10 cellular contexts compared by ENCODE assay signal in genomic region chr11:46513934-46514342, GRCh38.
A peak's percentile ranks its signal among the peaks of the same experiment; 100 is the strongest.
DNase-seq lines count a peak whose midpoint lies in the region; ATAC-seq lines count a peak whose summit lies in the region.
"Had no signal": no experiment of that assay in that cellular context is flagged by ENCODE, and none has a peak within 500 bp of the region (broad histone marks: within the 10 kb centered on the region; RNA-seq: fewer than 3 reads in every experiment).

No MANE protein-coding gene starts in this region.

- H3K27ac ChIP-seq in SK-N-MC, result peak overlapping the region; percentile 60; the same call in 1 of the 2 replicates
- H3K27ac ChIP-seq: 22Rv1 had no signal

- peak; percentile 5 for DNase-seq in DMS53 (lab: John Stamatoyannopoulos, UW)
- no peak for DNase-seq in DMS53 treated with DMSO at 0.1 percent for 48 hours (lab: John Stamatoyannopoulos, UW; ENCODE audit: unreplicated experiment)
- DNase-seq in SK-N-MC (ENCODE audit: low read depth, low spot score), result no peak
- peak; percentile 50 for DNase-seq in Right ventricle myocardium superior
- DNase-seq in sciatic nerve (ENCODE audit: low spot score), result peak; percentile 63
- no peak for DNase-seq in GM19240 (ENCODE audit: insufficient read length, low spot score)
- DNase-seq in NCI-H128 (lab: John Stamatoyannopoulos, UW; ENCODE audit: unreplicated experiment), result no peak

- ATAC-seq in Right ventricle myocardium superior (ENCODE audit: poor library complexity) (peak; percentile 56), sciatic nerve (peak; percentile 15), HG03432 (IDR thresholded peaks at IDR 0.05; ENCODE audit: unreplicated experiment) (no peak)

- intact Hi-C loops in Right ventricle myocardium superior (cut with DNase I) (no loop called here), sciatic nerve (cut with DNase I) (no loop called here)

- H3K4me3 ChIP-seq in SK-N-MC, result no peak overlapping the region
- H3K4me3 ChIP-seq: lung had no signal

- no peak overlapping the region for H3K9ac ChIP-seq in SK-N-MC (ENCODE audit: insufficient read length)

- H3K9me3 ChIP-seq in SK-N-MC (ENCODE audit: low read depth, low read length), result no peaks in the 10 kb centered on the region

- H3K36me3 ChIP-seq in SK-N-MC (ENCODE audit: insufficient read depth, low read length), result 0 out of 2 replicates have a peak, but pooled peaks cover 5% of the 10 kb centered on the region

Comparison
In these comparisons a context has a peak if more than half of its experiments do, and no peak if none do; other contexts are left out.
1. DNase-seq: peak in DMS53 (single experiment), Right ventricle myocardium superior (single experiment) and sciatic nerve (single experiment); none in DMS53 treated with DMSO at 0.1 percent for 48 hours (single experiment), SK-N-MC (single experiment), GM19240 (single experiment) and NCI-H128 (single experiment).